In genomic region chr5:68821056-68821455, GRCh38 we compare ENCODE assay signal across 17 cellular contexts.
DNase-seq lines count a peak whose midpoint lies in the region; ATAC-seq, FAIRE-seq and TF ChIP-seq lines count a peak whose summit lies in the region.
"Had no signal": no experiment of that assay in that cellular context is flagged by ENCODE, and none has a peak within 500 bp of the region (broad histone marks: within the 10 kb centered on the region; RNA-seq: fewer than 3 reads in every experiment).

No MANE protein-coding gene starts in this region.

- no peak overlapping the region for H2BK120ac ChIP-seq in H1 (replicated peaks; ENCODE audit: low read depth, low read length)

- no peak for FAIRE-seq in H1 (lab: Jason Lieb, UNC)
- FAIRE-seq: G401.6, GM12891 had no signal

- no peak for ATAC-seq in GM23338
- ATAC-seq in GM19324 (IDR thresholded peaks at IDR 0.05; ENCODE audit: low FRiP score, unreplicated experiment) = no peak
- no peak for ATAC-seq in left cardiac atrium

- H2BK5ac ChIP-seq in H1 (ENCODE audit: low read depth, low read length) = no peak overlapping the region

- no peak overlapping the region for H3K18ac ChIP-seq in H1 (ENCODE audit: extremely low read depth, low read length)

- peaks cover 17% of the 10 kb centered on the region for H3K4me1 ChIP-seq in GM23338 (ENCODE audit: insufficient read depth)
- peaks cover 2 to 15% (median 11%) of the 10 kb centered on the region in 4 experiments; a peak in 6 of 7 replicates for H3K4me1 ChIP-seq in H1 (replicated peaks in 1 of 4; ENCODE audit: control insufficient read depth in 3 of 4, insufficient read depth in 4 of 4, low read length in 3 of 4)
- H3K4me1 ChIP-seq: HAP-1 had no signal

- no peaks in the 10 kb centered on the region for H3K9me3 Mint-ChIP-seq in GM23338
- H3K9me3 Mint-ChIP-seq: CD4-positive, alpha-beta T cell had no signal

- H2BK15ac ChIP-seq in H1 (ENCODE audit: low read length) = no peak overlapping the region

- POLR2A ChIA-PET in H1 (lab: Charles Lee; ENCODE audit: partially characterized antibody) = no interaction called here

- no peak overlapping the region for H3K27ac Mint-ChIP-seq in GM23338
- H3K27ac Mint-ChIP-seq: B cell; CD4-positive, alpha-beta T cell had no signal

- CTCF ChIA-PET in H1 (lab: Charles Lee; ENCODE audit: partially characterized antibody) = interaction anchor here (0.9 kb wide), 1 partner anchor 69 kb away, joined by 3 read pairs; no protein-coding TSS in a partner anchor

- H3K4me3 Mint-ChIP-seq in GM23338 = no peak overlapping the region
- H3K4me3 Mint-ChIP-seq: B cell; CD4-positive, alpha-beta T cell had no signal

- H3K9ac ChIP-seq in H1 (replicated peaks in 1 of 4; ENCODE audit: extremely low read depth in 1 of 4, low read depth in 3 of 4, low read length in 3 of 4) = no peak overlapping the region

- H2BK12ac ChIP-seq in H1 (ENCODE audit: low read depth, low read length) = no peak overlapping the region

- TF ChIP-seq EP300 in H1 (IDR thresholded peaks at IDR 0.05; ENCODE audit: borderline replicate concordance in 1 of 2, low read depth in 2 of 2, low read length in 2 of 2) = no peak

- H3F3A ChIP-seq in GM23338 (replicated peaks; ENCODE audit: low read depth) = peaks cover 4% of the 10 kb centered on the region; the same call in 1 of the 2 replicates

- H3K9me2 ChIP-seq in GM23338 (ENCODE audit: insufficient read depth) = peaks cover 11% of the 10 kb centered on the region; the same call in 1 of the 2 replicates

- no peak for TF ChIP-seq CTCF in GM23338 (conservative IDR thresholded peaks at IDR 0.05; ENCODE audit: low read depth in 2 of 2)
- no peak for TF ChIP-seq CTCF in H1 (IDR thresholded peaks at IDR 0.05; ENCODE audit: control extremely low read depth in 1 of 3, insufficient read depth in 1 of 3, low read depth in 1 of 3, low read length in 3 of 3)

- H3K14ac ChIP-seq in H1 (ENCODE audit: insufficient read length) = no peak overlapping the region

- no peaks in the 10 kb centered on the region for H3K79me2 ChIP-seq in GM23338 (replicated peaks; ENCODE audit: insufficient read depth)
- no peaks in the 10 kb centered on the region for H3K79me2 ChIP-seq in H1 (ENCODE audit: control insufficient read depth in 1 of 2, insufficient read depth in 2 of 2, low read length in 2 of 2)

- H3K23me2 ChIP-seq in H1 (ENCODE audit: low read depth, low read length) = no peaks in the 10 kb centered on the region

- intact Hi-C loops in left cardiac atrium (cut with DNase I) = no loop called here

- H3K36me3 ChIP-seq in GM23338 (ENCODE audit: insufficient read depth) (no peaks in the 10 kb centered on the region), H1 (ENCODE audit: control insufficient read depth in 2 of 4, insufficient read depth in 4 of 4, low read length in 3 of 4) (no peaks in the 10 kb centered on the region), MG63 (no peaks in the 10 kb centered on the region)
- H3K36me3 ChIP-seq: HAP-1 had no signal

- WGBS in H1 (ENCODE audit: extremely low coverage in 1 of 2, insufficient coverage in 1 of 2, insufficient read length in 1 of 2, insufficient replicate concordance in 2 of 2, low coverage in 1 of 2, low lambda C conversion rate in 2 of 2, missing lambda C conversion rate in 1 of 2), 2 experiments = 98% methylated on average over 2 of the region's 2 CpGs; no CpG with 5 or more reads in 1 of the 2 experiments

- H2AK5ac ChIP-seq in H1 (ENCODE audit: low read depth, low read length) = no peak overlapping the region

- no peak for DNase-seq in GM23338 (ENCODE audit: low spot score)
- DNase-seq in H1 (ENCODE audit: low read depth in 1 of 2, low spot score in 2 of 2) = no peak
- peak; percentile 38 for DNase-seq in midbrain (lab: John Stamatoyannopoulos, UW)
- DNase-seq in left cardiac atrium = no peak
- DNase-seq in MG63 = no peak
- DNase-seq: ACHN; C1 segment of cervical spinal cord; CD4-positive, alpha-beta T cell; DMS79; GOT3; IMR-90 had no signal

- H4K20me1 ChIP-seq in GM23338 (replicated peaks; ENCODE audit: insufficient read depth) (no peaks in the 10 kb centered on the region), H1 (replicated peaks in 1 of 2; ENCODE audit: control insufficient read depth in 1 of 2, insufficient read depth in 2 of 2, low read length in 2 of 2) (no peaks in the 10 kb centered on the region)

- no peak overlapping the region for H3K56ac ChIP-seq in H1 (replicated peaks; ENCODE audit: insufficient read length, low read depth, low read length)

- no peak overlapping the region for H4K91ac ChIP-seq in H1 (replicated peaks; ENCODE audit: insufficient read length, low read length)

- H3K4ac ChIP-seq in H1 (replicated peaks; ENCODE audit: insufficient read length, low read depth, low read length) = no peak overlapping the region

- no peaks in the 10 kb centered on the region for H3K36me3 Mint-ChIP-seq in GM23338 (ENCODE audit: low read depth)

- no peak overlapping the region for H3K23ac ChIP-seq in H1 (ENCODE audit: insufficient read length)

- H3K27me3 ChIP-seq in GM23338 (ENCODE audit: insufficient read depth) (no peaks in the 10 kb centered on the region), H1 (replicated peaks in 1 of 4; ENCODE audit: control insufficient read depth in 3 of 4, extremely low read depth in 1 of 4, insufficient read depth in 3 of 4, low read length in 3 of 4) (no peaks in the 10 kb centered on the region), MG63 (no peaks in the 10 kb centered on the region)

- no peak overlapping the region for H3K4me3 ChIP-seq in GM23338
- no peak overlapping the region for H3K4me3 ChIP-seq in H1 (ENCODE audit: extremely low read depth in 1 of 4, insufficient read depth in 2 of 4, low read depth in 3 of 4, low read length in 4 of 4)
- H3K4me3 ChIP-seq in MG63 = no peak overlapping the region
- H3K4me3 ChIP-seq: HAP-1 had no signal

- H3K79me1 ChIP-seq in H1 (ENCODE audit: low read depth, low read length) = no peaks in the 10 kb centered on the region

- H3K4me2 ChIP-seq in GM23338 = no peak overlapping the region
- no peak overlapping the region for H3K4me2 ChIP-seq in H1 (ENCODE audit: insufficient read depth in 1 of 2, low read depth in 2 of 2, low read length in 2 of 2)

- no peak for TF ChIP-seq RAD21 in H1 (IDR thresholded peaks at IDR 0.05 in 1 of 2, conservative IDR thresholded peaks at IDR 0.05 in 1 of 2; ENCODE audit: low read depth in 2 of 2, low read length in 2 of 2)

- no peak for TF ChIP-seq POLR2A in H1 (IDR thresholded peaks at IDR 0.05; ENCODE audit: control extremely low read depth in 1 of 2, low read depth in 2 of 2, low read length in 2 of 2)

- peaks cover 15% of the 10 kb centered on the region for H3K4me1 Mint-ChIP-seq in GM23338
- H3K4me1 Mint-ChIP-seq: B cell had no signal

- H2BK20ac ChIP-seq in H1 (ENCODE audit: low read length) = 0 out of 2 replicates have a peak overlapping the region, but pooled peaks have one; percentile 28

- no peak overlapping the region for H4K8ac ChIP-seq in H1 (ENCODE audit: extremely low read depth, insufficient read depth, low read length)

- H2AFZ ChIP-seq in GM23338 = peak overlapping the region; percentile 4; the same call in 1 of the 2 replicates
- no peak overlapping the region for H2AFZ ChIP-seq in H1 (ENCODE audit: low read length)

- H3K27ac ChIP-seq in GM23338 (ENCODE audit: low read depth) (no peak overlapping the region), H1 (ENCODE audit: low read depth, low read length) (no peak overlapping the region), temporal lobe (ENCODE audit: low read depth, low read length) (peak overlapping the region; percentile 25)

- H3K9me3 ChIP-seq in H1 (ENCODE audit: insufficient read depth in 2 of 2, low read depth in 1 of 2, low read length in 1 of 2) = no peaks in the 10 kb centered on the region
- no peaks in the 10 kb centered on the region for H3K9me3 ChIP-seq in MG63
- H3K9me3 ChIP-seq: HAP-1 had no signal

- H3K27me3 Mint-ChIP-seq in GM23338 (ENCODE audit: insufficient read depth, low read depth, poor library complexity) = peaks cover 2% of the 10 kb centered on the region

- no peak overlapping the region for H4K5ac ChIP-seq in H1 (ENCODE audit: insufficient read length, low read depth, low read length)

TF ChIP-seq in GM23338, 12 proteins besides CTCF, POLR2A, EP300 and RAD21:
- TF ChIP-seq STAT1 (IDR thresholded peaks at IDR 0.05; ENCODE audit: unreplicated experiment) (no peak), ZNF114 (CRISPR knock-in tag; IDR thresholded peaks at IDR 0.05) (no peak), ZNF331 (CRISPR knock-in tag; IDR thresholded peaks at IDR 0.05; ENCODE audit: low read depth) (no peak), NANOG (IDR thresholded peaks at IDR 0.05; ENCODE audit: borderline replicate concordance) (no peak), EZH2 (IDR thresholded peaks at IDR 0.05; ENCODE audit: low read depth, unreplicated experiment) (no peak)

TF ChIP-seq in H1, 55 proteins besides CTCF, POLR2A, EP300 and RAD21 (continues in another document):
- TF ChIP-seq SP4 (IDR thresholded peaks at IDR 0.05; ENCODE audit: low read length) (no peak), RNF2 (IDR thresholded peaks at IDR 0.05; ENCODE audit: borderline replicate concordance, low read depth, low read length, missing control alignments, poor library complexity, severe bottlenecking) (no peak), FOSL1 (IDR thresholded peaks at IDR 0.05; ENCODE audit: insufficient read depth, low read depth, low read length) (no peak), MAFK (IDR thresholded peaks at IDR 0.05; ENCODE audit: low read depth, low read length) (no peak), BACH1 (IDR thresholded peaks at IDR 0.05; ENCODE audit: low read length) (no peak), RFX5 (IDR thresholded peaks at IDR 0.05; ENCODE audit: borderline replicate concordance, low read depth, low read length) (no peak), SIN3A (conservative IDR thresholded peaks at IDR 0.05 in 1 of 2, IDR thresholded peaks at IDR 0.05 in 1 of 2; ENCODE audit: low read depth in 1 of 2, low read length in 2 of 2) (no peak), SAP30 (IDR thresholded peaks at IDR 0.05; ENCODE audit: insufficient read depth, insufficient replicate concordance, low read length) (no peak), TAF7 (optimal IDR thresholded peaks at IDR 0.05; ENCODE audit: borderline replicate concordance, low read depth, low read length) (no peak), POU5F1 (IDR thresholded peaks at IDR 0.05; ENCODE audit: low read depth, low read length) (no peak), ATF3 (IDR thresholded peaks at IDR 0.05; ENCODE audit: insufficient read depth, low read depth, low read length) (no peak), KDM4A (IDR thresholded peaks at IDR 0.05; ENCODE audit: low read depth, low read length, severe bottlenecking) (no peak), NANOG (IDR thresholded peaks at IDR 0.05; ENCODE audit: insufficient read depth, low read depth, low read length, poor library complexity, severe bottlenecking) (no peak), YY1 (IDR thresholded peaks at IDR 0.05; ENCODE audit: low read depth, low read length) (no peak)
